ENCODE assay signal across 14 cellular contexts in the genomic region with DNA sequence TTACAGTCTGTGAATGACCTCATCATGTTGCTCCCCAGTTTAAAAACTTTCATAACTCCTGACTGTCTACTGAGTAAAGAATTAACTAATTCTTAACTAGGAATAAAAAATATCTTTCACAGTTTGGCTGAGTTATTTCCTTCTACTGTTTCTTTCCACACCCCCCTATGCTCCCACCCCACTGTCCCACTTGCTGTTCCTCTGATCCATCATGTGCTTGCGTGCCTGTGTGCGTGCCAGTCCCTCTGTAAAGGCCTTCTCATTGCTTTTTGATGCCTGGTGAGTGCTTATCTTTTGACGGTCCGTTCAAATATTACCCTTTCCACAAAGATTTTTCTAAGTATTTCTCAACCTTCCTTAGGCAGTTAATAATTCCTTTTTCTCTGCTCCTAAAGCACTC.
"Had no signal": no experiment of that assay in that cellular context is flagged by ENCODE, and none has a peak within 500 bp of the region (broad histone marks: within the 10 kb centered on the region; RNA-seq: fewer than 3 reads in every experiment).

No MANE protein-coding gene starts in this region.

- DNase-seq: activated CD4-positive, alpha-beta T cell treated with anti-CD3 and anti-CD28 coated beads, Interleukin-2, amount 50 U/mL, for 4 hours; activated CD8-positive, alpha-beta memory T cell treated with anti-CD3 and anti-CD28 coated beads, Interleukin-2, amount 10 ng/mL, durations not matched to agents 7 days and 5 days; activated effector memory CD4-positive, alpha-beta T cell treated with Interleukin-2 at 50 U/mL for 16 hours; activated naive CD4-positive, alpha-beta T cell treated with anti-CD3 and anti-CD28 coated beads, Interleukin-2, amount 50 U/mL, for 16 hours; activated T-cell treated with anti-CD3 and anti-CD28 coated beads, Interleukin-2, amount 50 U/mL, for 24 hours; amniotic stem cell; cerebellar nuclear complex; dermis blood vessel endothelial cell; endodermal cell; erythroblast; hippocampal formation; thyroid gland had no signal

- H3K4me3 ChIP-seq: thyroid gland had no signal

- H3K9me3 Mint-ChIP-seq: activated T-cell treated with anti-CD3 and anti-CD28 coated beads, Interleukin-2, amount 50 U/mL, for 24 hours; endodermal cell; stimulated activated memory B cell treated with anti-CD40 and anti-IgM and Interleukin-4, amounts not matched to agents 10 μg/mL and 1 μg/mL and 100 μg/mL, for 72 hours had no signal

- ATAC-seq: activated CD4-positive, CD25-positive, alpha-beta regulatory T cell treated with anti-CD3 and anti-CD28 coated beads, Interleukin-2, amount 50 U/mL, for 24 hours; activated CD8-positive, alpha-beta memory T cell treated with anti-CD3 and anti-CD28 coated beads, Interleukin-2, amount 10 ng/mL, durations not matched to agents 7 days and 5 days; stimulated activated memory B cell treated with anti-CD40 and anti-IgM and Interleukin-4, amounts not matched to agents 10 μg/mL and 1 μg/mL and 100 μg/mL, for 72 hours had no signal

- H3K27ac Mint-ChIP-seq: activated CD8-positive, alpha-beta memory T cell treated with anti-CD3 and anti-CD28 coated beads, Interleukin-2, amount 10 ng/mL, durations not matched to agents 7 days and 5 days; activated T-cell treated with anti-CD3 and anti-CD28 coated beads, Interleukin-2, amount 50 U/mL, for 24 hours; endodermal cell; stimulated activated memory B cell treated with anti-CD40 and anti-IgM and Interleukin-4, amounts not matched to agents 10 μg/mL and 1 μg/mL and 100 μg/mL, for 72 hours had no signal

- H3K27me3 Mint-ChIP-seq: activated CD8-positive, alpha-beta memory T cell treated with anti-CD3 and anti-CD28 coated beads, Interleukin-2, amount 10 ng/mL, durations not matched to agents 7 days and 5 days; activated T-cell treated with anti-CD3 and anti-CD28 coated beads, Interleukin-2, amount 50 U/mL, for 24 hours; stimulated activated memory B cell treated with anti-CD40 and anti-IgM and Interleukin-4, amounts not matched to agents 10 μg/mL and 1 μg/mL and 100 μg/mL, for 72 hours had no signal

- H3K36me3 ChIP-seq: thyroid gland had no signal

- H3K27ac ChIP-seq: thyroid gland had no signal

- H3K9me3 ChIP-seq: thyroid gland had no signal

- H3K4me3 Mint-ChIP-seq: activated CD8-positive, alpha-beta memory T cell treated with anti-CD3 and anti-CD28 coated beads, Interleukin-2, amount 10 ng/mL, durations not matched to agents 7 days and 5 days; activated T-cell treated with anti-CD3 and anti-CD28 coated beads, Interleukin-2, amount 50 U/mL, for 24 hours; endodermal cell; stimulated activated memory B cell treated with anti-CD40 and anti-IgM and Interleukin-4, amounts not matched to agents 10 μg/mL and 1 μg/mL and 100 μg/mL, for 72 hours had no signal

- H3K27me3 ChIP-seq: thyroid gland had no signal
